In the genomic region with DNA sequence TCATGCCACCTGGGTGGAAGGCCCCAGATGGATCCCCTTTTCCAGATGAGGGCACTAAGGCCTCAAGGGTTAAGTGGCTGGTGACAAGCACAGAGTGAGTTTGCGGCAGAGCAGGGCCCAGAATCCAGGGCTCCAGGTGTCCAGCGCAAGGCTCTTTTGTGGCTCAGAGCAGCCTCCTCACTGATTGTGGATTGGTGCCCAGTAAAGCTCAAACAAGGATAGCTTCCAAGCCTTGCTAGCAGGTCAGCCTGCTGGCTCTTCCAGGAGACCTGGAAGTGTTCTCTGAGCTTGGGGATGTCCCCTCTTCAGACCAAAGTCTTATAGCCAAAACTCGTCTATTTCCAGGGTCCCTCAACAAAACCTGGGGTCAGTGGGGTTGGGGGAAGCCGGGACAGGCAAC, we compare ENCODE assay signal across 9 cellular contexts.
"Had no signal": no experiment of that assay in that cellular context is flagged by ENCODE, and none has a peak within 500 bp of the region (broad histone marks: within the 10 kb centered on the region; RNA-seq: fewer than 3 reads in every experiment).

No MANE protein-coding gene starts in this region.

- H3K4me1 ChIP-seq: HAP-1 had no signal

- H3K36me3 ChIP-seq: HAP-1 had no signal

- H3K27ac ChIP-seq: GM23248 had no signal

- H3K4me3 Mint-ChIP-seq: GM23338, H9, HFFc6 had no signal

- ATAC-seq: GM23338, HCT116 had no signal

- H3K27ac Mint-ChIP-seq: GM23338, H9, HFFc6 had no signal

- H3K4me3 ChIP-seq: GM23248, GM23338, HAP-1 had no signal

- DNase-seq: GM23248, GOT3, H7, H9, HCEC 1CT, HFFc6 had no signal

- H3K9me3 ChIP-seq: HAP-1 had no signal

- H3K4me1 Mint-ChIP-seq: GM23338 had no signal
